ENCODE assay signal across 8 cellular contexts in the genomic region with DNA sequence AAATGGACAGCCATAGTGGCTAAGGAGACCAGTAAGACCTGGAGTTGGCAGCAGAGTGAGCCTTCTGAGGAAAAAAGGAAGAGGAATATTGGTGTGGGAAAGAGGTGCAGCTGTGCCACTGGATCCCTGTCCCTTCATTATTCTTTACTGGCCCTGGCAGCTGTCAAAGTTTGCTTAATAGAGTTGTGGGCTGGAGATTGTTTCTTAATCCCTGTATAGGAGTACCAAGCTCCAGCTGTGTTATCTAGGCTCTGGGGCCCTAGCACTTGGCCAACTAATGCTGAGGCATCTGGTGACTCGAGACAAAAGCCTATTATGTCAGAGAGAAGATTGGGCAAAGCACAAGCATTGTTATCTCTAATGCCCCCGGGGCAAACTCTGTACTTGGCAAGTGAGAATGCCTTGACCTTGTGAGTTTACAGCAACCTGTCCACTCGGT.
DNase-seq lines count a peak whose midpoint lies in the region; ATAC-seq lines count a peak whose summit lies in the region.

No MANE protein-coding gene starts in this region.

- ATAC-seq in Right ventricle myocardium superior (ENCODE audit: poor library complexity) = peak; percentile 92
- peak; percentile 82 for ATAC-seq in sciatic nerve
- no peak for ATAC-seq in GM18858 (IDR thresholded peaks at IDR 0.05; ENCODE audit: unreplicated experiment)

- DNase-seq in NCI-H2081 (lab: John Stamatoyannopoulos, UW) = peak; percentile 3 to 20
- no peak for DNase-seq in NCI-H2081 treated with DMSO at 0.1 percent for 48 hours (lab: John Stamatoyannopoulos, UW)
- peak; percentile 8 for DNase-seq in T1000 (lab: John Stamatoyannopoulos, UW)
- DNase-seq in Right ventricle myocardium superior = peak; percentile 70
- no peak for DNase-seq in sciatic nerve (ENCODE audit: low spot score)
- no peak for DNase-seq in NCI-H446 treated with DMSO at 0.1 percent for 48 hours (lab: John Stamatoyannopoulos, UW)
- no peak for DNase-seq in HK-2 (ENCODE audit: unreplicated experiment)

- intact Hi-C loops in Right ventricle myocardium superior (cut with DNase I) (no loop called here), sciatic nerve (cut with DNase I) (no loop called here)

Comparison
In these comparisons a context has a peak if more than half of its experiments do, and no peak if none do; other contexts are left out.
1. DNase-seq: peak in NCI-H2081 (2 of 2), T1000 (single experiment) and Right ventricle myocardium superior (single experiment); none in NCI-H2081 treated with DMSO at 0.1 percent for 48 hours (single experiment), sciatic nerve (single experiment), NCI-H446 treated with DMSO at 0.1 percent for 48 hours (single experiment) and HK-2 (single experiment).